Comparison of ENCODE assay signal across 22 cellular contexts in genomic region chr15:65888998-65889397, GRCh38. TPM values are rescaled to one million over a fixed set of nuclear protein-coding genes. Genes with fewer than 3 reads are reported as not detected.
DNase-seq lines count a peak whose midpoint lies in the region; ATAC-seq, FAIRE-seq and TF ChIP-seq lines count a peak whose summit lies in the region.
"Had no signal": no experiment of that assay in that cellular context is flagged by ENCODE, and none has a peak within 500 bp of the region (broad histone marks: within the 10 kb centered on the region; RNA-seq: fewer than 3 reads in every experiment).

No MANE protein-coding gene starts in this region.

- no peak overlapping the region for H3K4me3 ChIP-seq in kidney (ENCODE audit: low read length in 2 of 2)
- H3K4me3 ChIP-seq: gastrocnemius medialis, pancreas had no signal

- peaks cover 78% of the 10 kb centered on the region for H3K4me1 Mint-ChIP-seq in activated T-cell treated with anti-CD3 and anti-CD28 coated beads, Interleukin-2, amount 50 U/mL, for 24 hours (ENCODE audit: low read depth)
- peaks cover 19% of the 10 kb centered on the region for H3K4me1 Mint-ChIP-seq in Calu3 (ENCODE audit: low read depth, unreplicated experiment)
- peaks cover 84% of the 10 kb centered on the region for H3K4me1 Mint-ChIP-seq in activated T-cell treated with anti-CD3 and anti-CD28 coated beads, Interleukin-2, amount 50 U/mL, for 72 hours (ENCODE audit: low read depth)
- H3K4me1 Mint-ChIP-seq in HFFc6 (ENCODE audit: low read depth), result no peaks in the 10 kb centered on the region

- peak overlapping the region; percentile 45 for H3K4me3 Mint-ChIP-seq in activated T-cell treated with anti-CD3 and anti-CD28 coated beads, Interleukin-2, amount 50 U/mL, for 24 hours
- H3K4me3 Mint-ChIP-seq in Calu3 (ENCODE audit: low read depth, unreplicated experiment), result no peak overlapping the region
- peak overlapping the region; percentile 34 to 63 for H3K4me3 Mint-ChIP-seq in activated T-cell treated with anti-CD3 and anti-CD28 coated beads, Interleukin-2, amount 50 U/mL, for 72 hours
- no peak overlapping the region for H3K4me3 Mint-ChIP-seq in HFFc6
- H3K4me3 Mint-ChIP-seq: central memory CD8-positive, alpha-beta T cell had no signal

- peak; percentile 47 to 71 for ATAC-seq in activated T-cell treated with anti-CD3 and anti-CD28 coated beads, Interleukin-2, amount 50 U/mL, for 72 hours (replicated peaks in 1 of 2)
- ATAC-seq: esophagus mucosa, gastrocnemius medialis, Panc1, pancreas, sciatic nerve had no signal

- peaks cover 73% of the 10 kb centered on the region for H3K36me3 Mint-ChIP-seq in activated T-cell treated with anti-CD3 and anti-CD28 coated beads, Interleukin-2, amount 50 U/mL, for 24 hours (ENCODE audit: low read depth)
- H3K36me3 Mint-ChIP-seq in Calu3 (ENCODE audit: insufficient read depth, unreplicated experiment) (peaks cover 44% of the 10 kb centered on the region), HFFc6 (ENCODE audit: low read depth) (peaks cover 33% of the 10 kb centered on the region)
- H3K36me3 Mint-ChIP-seq in activated T-cell treated with anti-CD3 and anti-CD28 coated beads, Interleukin-2, amount 50 U/mL, for 72 hours (ENCODE audit: insufficient read depth in 2 of 2), result peaks cover 4 to 27% of the 10 kb centered on the region in 2 donors

- intact Hi-C loops in Calu3 (cut with micrococcal nuclease; ENCODE audit: unreplicated experiment), result no loop called here
- intact Hi-C loops in kidney (cut with DNase I), result no loop called here

- CTCF ChIA-PET in Calu3 (lab: Charles Lee), result no interaction called here

- peaks cover 10 to 24% of the 10 kb centered on the region in 2 donors for H3K36me3 ChIP-seq in kidney (ENCODE audit: control insufficient read depth in 1 of 2, insufficient read depth in 2 of 2, low read length in 2 of 2)

- no peak overlapping the region for H3K27ac ChIP-seq in kidney (ENCODE audit: low read depth in 2 of 2, low read length in 2 of 2)
- H3K27ac ChIP-seq: gastrocnemius medialis, pancreas had no signal

- H3K4me1 ChIP-seq in kidney (ENCODE audit: control insufficient read depth in 1 of 2, insufficient read depth in 1 of 2, low read depth in 1 of 2, low read length in 2 of 2), result no peaks in the 10 kb centered on the region
- H3K4me1 ChIP-seq: pancreas had no signal

- H3K9ac ChIP-seq in kidney (ENCODE audit: low read length in 2 of 2), result no peak overlapping the region

- DNase-seq in activated T-cell treated with anti-CD3 and anti-CD28 coated beads, Interleukin-2, amount 50 U/mL, for 24 hours, result no peak
- no peak for DNase-seq in activated T-cell treated with anti-CD3 and anti-CD28 coated beads, Interleukin-2, amount 50 U/mL, for 1 hour
- DNase-seq in Calu3 (no peak), lung microvascular endothelial cell (ENCODE audit: low read depth in 2 of 2) (peak; percentile 15 to 18), kidney (no peak), NCI-H446 treated with DMSO at 0.1 percent for 48 hours (lab: John Stamatoyannopoulos, UW) (no peak), HFFc6 (no peak)
- peak in 1 of 2 donors; percentile 15 for DNase-seq in activated T-cell treated with anti-CD3 and anti-CD28 coated beads, Interleukin-2, amount 50 U/mL, for 72 hours
- DNase-seq: aorta, DMS79, gastrocnemius medialis, IMR-90, kidney glomerular epithelial cell, NCI-H1694, NCI-H748 treated with DMSO at 0.1 percent for 48 hours, pancreas, T-helper 9 cell had no signal

- FAIRE-seq in kidney (lab: Jason Lieb, UNC), result no peak
- FAIRE-seq: pancreas, urothelium cell line had no signal

- no peaks in the 10 kb centered on the region for H3K27me3 Mint-ChIP-seq in activated T-cell treated with anti-CD3 and anti-CD28 coated beads, Interleukin-2, amount 50 U/mL, for 24 hours
- no peaks in the 10 kb centered on the region for H3K27me3 Mint-ChIP-seq in Calu3 (ENCODE audit: unreplicated experiment)
- no peaks in the 10 kb centered on the region for H3K27me3 Mint-ChIP-seq in activated T-cell treated with anti-CD3 and anti-CD28 coated beads, Interleukin-2, amount 50 U/mL, for 72 hours (ENCODE audit: low read depth)
- H3K27me3 Mint-ChIP-seq in HFFc6 (ENCODE audit: insufficient read depth), result no peaks in the 10 kb centered on the region
- H3K27me3 Mint-ChIP-seq: central memory CD8-positive, alpha-beta T cell had no signal

- H3K9me3 ChIP-seq in kidney (ENCODE audit: control insufficient read depth in 1 of 2, low read length in 2 of 2), result no peaks in the 10 kb centered on the region
- H3K9me3 ChIP-seq: gastrocnemius medialis, pancreas had no signal

- no peak for TF ChIP-seq CTCF in Calu3 (IDR thresholded peaks at IDR 0.05; ENCODE audit: unreplicated experiment)
- no peak for TF ChIP-seq CTCF in kidney (IDR thresholded peaks at IDR 0.05; ENCODE audit: borderline replicate concordance, extremely low read depth, insufficient read depth)
- TF ChIP-seq CTCF in HFFc6 (IDR thresholded peaks at IDR 0.05), result no peak

- H3K9me3 Mint-ChIP-seq in activated T-cell treated with anti-CD3 and anti-CD28 coated beads, Interleukin-2, amount 50 U/mL, for 24 hours, result no peaks in the 10 kb centered on the region
- H3K9me3 Mint-ChIP-seq in Calu3 (ENCODE audit: low read depth, unreplicated experiment) (no peaks in the 10 kb centered on the region), HFFc6 (no peaks in the 10 kb centered on the region)
- H3K9me3 Mint-ChIP-seq in activated T-cell treated with anti-CD3 and anti-CD28 coated beads, Interleukin-2, amount 50 U/mL, for 72 hours, result no peaks in the 10 kb centered on the region
- H3K9me3 Mint-ChIP-seq: central memory CD8-positive, alpha-beta T cell had no signal

- BruUV-seq in Calu3 (replicated peaks; lab: Mats Ljungman, UMichigan), result TSS peak; percentile 32

- H3K27ac Mint-ChIP-seq in activated T-cell treated with anti-CD3 and anti-CD28 coated beads, Interleukin-2, amount 50 U/mL, for 24 hours, result peak overlapping the region; percentile 89
- H3K27ac Mint-ChIP-seq in Calu3 (ENCODE audit: unreplicated experiment) (no peak overlapping the region), HFFc6 (no peak overlapping the region)
- peak overlapping the region; percentile 70 for H3K27ac Mint-ChIP-seq in activated T-cell treated with anti-CD3 and anti-CD28 coated beads, Interleukin-2, amount 50 U/mL, for 72 hours

RNA-seq across cellular contexts. Expression of gene RAB11A, which starts 19.7 kb away (rescaled TPM):
- total RNA-seq in Calu3 (2022) (404 and 407 TPM in 2 replicates), lung microvascular endothelial cell (117 and 160 TPM in 2 replicates), kidney (249 TPM)
- total RNA-seq in activated T-cell treated with anti-CD3 and anti-CD28 coated beads, Interleukin-2, amount 50 U/mL, for 72 hours, result 100 to 1,000 TPM; 137 to 145 TPM
- polyA plus RNA-seq in kidney (ENCODE audit: insufficient read depth, low read depth, low replicate concordance), result 216 TPM
- 100 to 1,000 TPM; 193 to 236 (median 223) TPM for total RNA-seq in HFFc6 (2021; fragmentation: NEBNext Ultra II Directional; extraction: Animal tissue kit (Norgen Biotek cat#: 25700))

Comparison
In these comparisons a context has a peak if more than half of its experiments do, and no peak if none do; other contexts are left out.
1. DNase-seq: peak in lung microvascular endothelial cell (2 of 2); none in activated T-cell treated with anti-CD3 and anti-CD28 coated beads, Interleukin-2, amount 50 U/mL, for 24 hours (single experiment), activated T-cell treated with anti-CD3 and anti-CD28 coated beads, Interleukin-2, amount 50 U/mL, for 1 hour (single experiment), Calu3 (single experiment), kidney (single experiment), NCI-H446 treated with DMSO at 0.1 percent for 48 hours (single experiment) and HFFc6 (single experiment).
2. H3K27ac Mint-ChIP-seq: peak in activated T-cell treated with anti-CD3 and anti-CD28 coated beads, Interleukin-2, amount 50 U/mL, for 24 hours (single experiment) and activated T-cell treated with anti-CD3 and anti-CD28 coated beads, Interleukin-2, amount 50 U/mL, for 72 hours (single experiment); none in Calu3 (single experiment) and HFFc6 (single experiment).
3. H3K4me3 Mint-ChIP-seq: peak in activated T-cell treated with anti-CD3 and anti-CD28 coated beads, Interleukin-2, amount 50 U/mL, for 24 hours (single experiment) and activated T-cell treated with anti-CD3 and anti-CD28 coated beads, Interleukin-2, amount 50 U/mL, for 72 hours (2 of 2); none in Calu3 (single experiment) and HFFc6 (single experiment).